1 cellular context compared by ENCODE assay signal in the genomic region with DNA sequence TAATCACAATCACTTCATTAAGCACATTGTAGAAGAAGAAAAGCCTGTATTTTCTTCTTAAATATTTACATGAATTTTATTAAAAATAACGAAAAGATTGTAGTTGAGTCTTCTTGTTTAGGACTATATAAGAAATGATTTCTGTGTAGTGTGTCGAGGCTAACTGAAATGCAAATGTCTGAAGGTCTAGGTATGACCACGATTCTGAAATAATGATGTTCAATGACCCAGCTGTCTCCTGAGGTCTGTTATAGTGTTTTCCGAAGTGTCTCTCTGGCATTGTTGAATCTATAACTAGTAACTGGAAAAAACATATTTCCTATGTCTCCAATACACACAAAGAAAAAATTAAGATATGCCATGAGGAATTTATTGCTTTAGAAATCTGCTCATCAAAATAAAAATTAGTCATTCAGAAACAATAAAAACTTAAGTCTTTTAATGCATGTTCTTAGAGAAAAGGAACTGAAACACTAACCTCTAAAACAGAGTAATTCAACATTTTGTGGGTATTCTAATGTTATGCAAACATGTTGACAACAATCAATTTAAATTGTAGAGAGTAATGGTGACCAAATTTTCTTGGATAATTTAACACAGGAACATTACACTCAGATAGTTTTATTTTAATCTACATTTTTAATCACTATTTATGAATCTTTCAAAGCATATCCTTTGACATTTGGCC.
TF ChIP-seq lines count a peak whose summit lies in the region.

No MANE protein-coding gene starts in this region.

TF ChIP-seq in WTC11, 78 proteins besides CTCF, POLR2A, EP300 and RAD21 (continued from another document):
- TF ChIP-seq, protein P1, sequence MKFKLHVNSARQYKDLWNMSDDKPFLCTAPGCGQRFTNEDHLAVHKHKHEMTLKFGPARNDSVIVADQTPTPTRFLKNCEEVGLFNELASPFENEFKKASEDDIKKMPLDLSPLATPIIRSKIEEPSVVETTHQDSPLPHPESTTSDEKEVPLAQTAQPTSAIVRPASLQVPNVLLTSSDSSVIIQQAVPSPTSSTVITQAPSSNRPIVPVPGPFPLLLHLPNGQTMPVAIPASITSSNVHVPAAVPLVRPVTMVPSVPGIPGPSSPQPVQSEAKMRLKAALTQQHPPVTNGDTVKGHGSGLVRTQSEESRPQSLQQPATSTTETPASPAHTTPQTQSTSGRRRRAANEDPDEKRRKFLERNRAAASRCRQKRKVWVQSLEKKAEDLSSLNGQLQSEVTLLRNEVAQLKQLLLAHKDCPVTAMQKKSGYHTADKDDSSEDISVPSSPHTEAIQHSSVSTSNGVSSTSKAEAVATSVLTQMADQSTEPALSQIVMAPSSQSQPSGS (CRISPR knock-in tag; IDR thresholded peaks at IDR 0.05; ENCODE audit: borderline replicate concordance, low read depth) = no peak
- TF ChIP-seq EMX1 (CRISPR knock-in tag; IDR thresholded peaks at IDR 0.05) = no peak
